25 cellular contexts compared by ENCODE assay signal in the genomic region with DNA sequence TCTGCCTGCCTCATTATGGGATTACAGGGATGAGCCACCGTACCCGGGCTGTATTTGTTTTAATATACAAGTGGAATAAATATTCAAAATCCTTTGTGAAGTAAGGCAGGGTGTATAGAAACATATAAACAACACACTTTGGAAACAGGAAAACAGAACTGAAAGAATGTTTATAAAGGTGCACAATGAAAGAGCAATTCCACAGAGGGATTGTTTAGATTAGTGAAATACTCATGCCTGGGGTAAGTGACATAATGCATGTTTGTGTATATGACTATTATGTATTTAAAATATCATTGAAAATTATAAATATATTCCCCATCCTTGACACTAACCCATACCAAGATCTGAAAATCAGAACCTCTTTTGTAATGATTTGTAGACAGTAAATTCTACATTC. TPM values are rescaled to one million over a fixed set of nuclear protein-coding genes. Genes with fewer than 3 reads are reported as not detected.
DNase-seq lines count a peak whose midpoint lies in the region; ATAC-seq, FAIRE-seq and TF ChIP-seq lines count a peak whose summit lies in the region.
"Had no signal": no experiment of that assay in that cellular context is flagged by ENCODE, and none has a peak within 500 bp of the region (broad histone marks: within the 10 kb centered on the region; RNA-seq: fewer than 3 reads in every experiment).

No MANE protein-coding gene starts in this region.

- H2AFZ ChIP-seq in IMR-90 (replicated peaks; ENCODE audit: low read length, poor library complexity) = no peak overlapping the region
- no peak overlapping the region for H2AFZ ChIP-seq in endothelial cell of umbilical vein (ENCODE audit: low read depth, low read length)
- no peak overlapping the region for H2AFZ ChIP-seq in osteoblast (ENCODE audit: low read length)

- no peak overlapping the region for H3K4me2 ChIP-seq in IMR-90 (ENCODE audit: low read depth, low read length)
- H3K4me2 ChIP-seq in endothelial cell of umbilical vein (ENCODE audit: insufficient read depth, low read length) = no peak overlapping the region
- no peak overlapping the region for H3K4me2 ChIP-seq in osteoblast (ENCODE audit: insufficient read depth, low read length)
- H3K4me2 ChIP-seq: BLaER1 had no signal

- CTCF ChIA-PET in IMR-90 (lab: Yijun Ruan, JAX) (no interaction called here), endothelial cell of umbilical vein (lab: Charles Lee) (no interaction called here)

- no peak overlapping the region for H2BK5ac ChIP-seq in IMR-90 (ENCODE audit: low read depth, low read length, poor library complexity, severe bottlenecking)

- H4K91ac ChIP-seq in IMR-90 (ENCODE audit: insufficient read depth, low read depth, low read length) = no peak overlapping the region

- BruUV-seq in IMR-90 (replicated peaks; lab: Mats Ljungman, UMichigan) = no TSS peak
- no TSS peak for BruUV-seq in endothelial cell of umbilical vein (replicated peaks; lab: Mats Ljungman, UMichigan)

- H3K4me3 ChIP-seq in IMR-90 (ENCODE audit: insufficient read depth, low read depth, low read length) (no peak overlapping the region), endothelial cell of umbilical vein (replicated peaks in 1 of 3; ENCODE audit: insufficient read depth in 1 of 3, low read depth in 1 of 3, low read length in 3 of 3) (no peak overlapping the region), osteoblast (ENCODE audit: insufficient read depth, low read length) (no peak overlapping the region)
- H3K4me3 ChIP-seq: BLaER1 had no signal

- H2AK9ac ChIP-seq in IMR-90 (replicated peaks; ENCODE audit: low read depth, low read length, poor library complexity) = no peak overlapping the region

- H4K5ac ChIP-seq in IMR-90 (ENCODE audit: low read depth, low read length) = no peak overlapping the region

- ATAC-seq in IMR-90 (ENCODE audit: low read depth) = no peak

- no peak overlapping the region for H3K4ac ChIP-seq in IMR-90 (ENCODE audit: low read depth, low read length)

- no peak overlapping the region for H3K9ac ChIP-seq in IMR-90 (ENCODE audit: low read depth, low read length)
- no peak overlapping the region for H3K9ac ChIP-seq in endothelial cell of umbilical vein (replicated peaks; ENCODE audit: extremely low read depth, insufficient read depth, low read length)
- H3K9ac ChIP-seq: BLaER1 had no signal

- no peak overlapping the region for H2BK15ac ChIP-seq in IMR-90 (ENCODE audit: low read depth, low read length)

- no peaks in the 10 kb centered on the region for H3K79me1 ChIP-seq in IMR-90 (ENCODE audit: low read depth in 1 of 2, low read length in 2 of 2)

- no peak overlapping the region for H3K56ac ChIP-seq in IMR-90 (ENCODE audit: extremely low read depth, insufficient read depth, low read length)

- H3K4me1 ChIP-seq in IMR-90 (ENCODE audit: control insufficient read depth, insufficient read depth, low read length) = no peaks in the 10 kb centered on the region
- no peaks in the 10 kb centered on the region for H3K4me1 ChIP-seq in endothelial cell of umbilical vein (ENCODE audit: control insufficient read depth, extremely low read depth, insufficient read depth, low read length)
- no peaks in the 10 kb centered on the region for H3K4me1 ChIP-seq in osteoblast (ENCODE audit: insufficient read depth, low read length)
- H3K4me1 ChIP-seq: BE2C, BLaER1 had no signal

- H3K9me1 ChIP-seq in IMR-90 (ENCODE audit: insufficient read depth, low read length) (no peaks in the 10 kb centered on the region), endothelial cell of umbilical vein (replicated peaks; ENCODE audit: control insufficient read depth, extremely low read depth, insufficient read depth, low read length) (no peaks in the 10 kb centered on the region)

- TF ChIP-seq CTCF in IMR-90 (conservative IDR thresholded peaks at IDR 0.05; ENCODE audit: low read depth, low read length) (no peak), endothelial cell of umbilical vein (IDR thresholded peaks at IDR 0.05; ENCODE audit: extremely low read depth in 1 of 2, insufficient read depth in 1 of 2, low read depth in 1 of 2, low read length in 2 of 2) (no peak), osteoblast (IDR thresholded peaks at IDR 0.05; ENCODE audit: extremely low read depth, low read depth, low read length) (no peak)

- no peak overlapping the region for H2BK20ac ChIP-seq in IMR-90 (ENCODE audit: low read depth, low read length)

- dilution Hi-C loops in IMR-90 (cut with HindIII; ENCODE audit: low sequenced_read_pairs, unreplicated experiment) (no loop called here), endothelial cell of umbilical vein (cut with MboI; ENCODE audit: extremely low pct_ligation_motif_present, low sequenced_read_pairs) (no loop called here)

- H2BK120ac ChIP-seq in IMR-90 (ENCODE audit: low read depth, low read length) = no peak overlapping the region

- H2AK5ac ChIP-seq in IMR-90 (ENCODE audit: low read depth, low read length) = no peak overlapping the region

- H4K20me1 ChIP-seq in IMR-90 (ENCODE audit: insufficient read depth, low read length) (no peaks in the 10 kb centered on the region), endothelial cell of umbilical vein (replicated peaks; ENCODE audit: control insufficient read depth, extremely low read depth, insufficient read depth, low read length) (no peaks in the 10 kb centered on the region), osteoblast (ENCODE audit: insufficient read depth, low read length) (no peaks in the 10 kb centered on the region)
- H4K20me1 ChIP-seq: BLaER1 had no signal

- no peak overlapping the region for H3K23ac ChIP-seq in IMR-90 (ENCODE audit: low read depth, low read length)

- no peak overlapping the region for H4K8ac ChIP-seq in IMR-90 (ENCODE audit: low read depth in 2 of 2, low read length in 2 of 2)

- in situ Hi-C loops in IMR-90 (cut with MboI; ENCODE audit: low sequenced_read_pairs) = no loop called here

- POLR2A ChIA-PET in IMR-90 (lab: Charles Lee; ENCODE audit: unreplicated experiment) (no interaction called here), endothelial cell of umbilical vein (lab: Charles Lee) (no interaction called here)

- no peak for FAIRE-seq in endothelial cell of umbilical vein (lab: Jason Lieb, UNC)
- FAIRE-seq: A204.1, G401.6, GM12891, GM18507 had no signal

- no peak for TF ChIP-seq POLR2A in IMR-90 (IDR thresholded peaks at IDR 0.05; ENCODE audit: low read depth, low read length)
- TF ChIP-seq POLR2A in endothelial cell of umbilical vein (IDR thresholded peaks at IDR 0.05; ENCODE audit: low read depth, low read length) = no peak

- H3K79me2 ChIP-seq in endothelial cell of umbilical vein (ENCODE audit: control insufficient read depth, insufficient read depth, low read length) (no peaks in the 10 kb centered on the region), osteoblast (ENCODE audit: insufficient read depth, low read length) (no peaks in the 10 kb centered on the region)

- DNase-seq in ELR (ENCODE audit: low read depth) (peak; percentile 58), IMR-90 (peak; percentile 8), endothelial cell of umbilical vein (ENCODE audit: low read depth, low spot score) (peak; percentile 27), osteoblast (ENCODE audit: insufficient read length, low spot score, missing footprints) (no peak), A172 (ENCODE audit: low spot score) (no peak)
- DNase-seq: ACHN; BE2C; C1 segment of cervical spinal cord; CD4-positive, alpha-beta memory T cell; CD4-positive, CD25-positive, alpha-beta regulatory T cell; CD8-positive, alpha-beta memory T cell; COR-L47; DMS 273 treated with DMSO at 0.1 percent for 48 hours; DMS153; DMS53; DMS79; DND-41; EL; GF-D8 had no signal

- no peaks in the 10 kb centered on the region for H3K36me3 ChIP-seq in IMR-90 (ENCODE audit: control insufficient read depth, insufficient read depth, low read length)
- no peaks in the 10 kb centered on the region for H3K36me3 ChIP-seq in endothelial cell of umbilical vein (ENCODE audit: control insufficient read depth in 2 of 2, extremely low read depth in 1 of 2, insufficient read depth in 2 of 2, low read length in 2 of 2)
- no peaks in the 10 kb centered on the region for H3K36me3 ChIP-seq in osteoblast (ENCODE audit: insufficient read depth, low read length)
- H3K36me3 ChIP-seq: BE2C, BLaER1 had no signal

- H3K9me3 ChIP-seq in IMR-90 (ENCODE audit: control insufficient read depth, insufficient read depth, low read length) (no peaks in the 10 kb centered on the region), endothelial cell of umbilical vein (replicated peaks; ENCODE audit: control insufficient read depth, insufficient read depth, low read length) (no peaks in the 10 kb centered on the region), osteoblast (ENCODE audit: low read depth, low read length) (no peaks in the 10 kb centered on the region)
- H3K9me3 ChIP-seq: BE2C, BLaER1 had no signal

- no peak overlapping the region for H3K18ac ChIP-seq in IMR-90 (ENCODE audit: low read depth, low read length)

- H3K27me3 ChIP-seq in IMR-90 (ENCODE audit: control insufficient read depth, insufficient read depth, low read length) (no peaks in the 10 kb centered on the region), endothelial cell of umbilical vein (ENCODE audit: control insufficient read depth in 2 of 2, insufficient read depth in 2 of 2, low read length in 2 of 2) (no peaks in the 10 kb centered on the region), osteoblast (ENCODE audit: insufficient read depth, low read length) (no peaks in the 10 kb centered on the region)
- H3K27me3 ChIP-seq: BE2C, BLaER1 had no signal

- no CpG with 5 or more reads among the region's 2 CpGs for WGBS in IMR-90 (ENCODE audit: extremely low coverage in 2 of 2, insufficient read length in 1 of 2), 2 experiments

- no peak overlapping the region for H3K14ac ChIP-seq in IMR-90 (replicated peaks; ENCODE audit: low read depth, low read length)

- no peak for TF ChIP-seq RAD21 in IMR-90 (IDR thresholded peaks at IDR 0.05; ENCODE audit: low read length)

- H3K27ac ChIP-seq in IMR-90 (ENCODE audit: insufficient read depth, low read length) (no peak overlapping the region), endothelial cell of umbilical vein (ENCODE audit: insufficient read depth, low read depth, low read length) (no peak overlapping the region), osteoblast (ENCODE audit: low read depth, low read length) (no peak overlapping the region)
- H3K27ac ChIP-seq: 22Rv1, BLaER1 had no signal

- intact Hi-C loops in IMR-90 (cut with micrococcal nuclease) = no loop called here
- intact Hi-C loops in endothelial cell of umbilical vein (cut with micrococcal nuclease) = no loop called here

RNA-seq across cellular contexts. Expression of a gene that starts 45.0 kb away (rescaled TPM):
- 1.9 and 2.3 TPM in 2 replicates for total RNA-seq in IMR-90 (2012; rRNA removed)
- polyA plus RNA-seq in IMR-90 (2012; rRNA removed) = 0.90 and 1.1 TPM in 2 replicates
- 0.30 and 0.43 TPM in 2 replicates for polyA plus RNA-seq in IMR-90 (2012; cell fraction: cytosol; rRNA removed)
- 0.24 and 1.3 TPM in 2 replicates for polyA plus RNA-seq in IMR-90 (2012; cell fraction: nucleus; rRNA removed; ENCODE audit: low replicate concordance)
- 15.9 and 16.4 TPM in 2 replicates for total RNA-seq in endothelial cell of umbilical vein
- 4.5 and 4.8 TPM in 2 replicates for polyA plus RNA-seq in endothelial cell of umbilical vein
- polyA plus RNA-seq in endothelial cell of umbilical vein (2011; cell fraction: cytosol; rRNA removed) = 6.5 and 6.6 TPM in 2 replicates
- 11.7 and 11.8 TPM in 2 replicates for polyA plus RNA-seq in endothelial cell of umbilical vein (2011; cell fraction: nucleus; rRNA removed)
- polyA plus RNA-seq in endothelial cell of umbilical vein (2012) = 4.0 and 6.2 TPM in 2 replicates
- 29.7 and 29.8 TPM in 2 replicates for polyA minus RNA-seq in endothelial cell of umbilical vein
- not detected for polyA minus RNA-seq in endothelial cell of umbilical vein (2011; cell fraction: cytosol; rRNA and poly(A)+ RNA removed)
- polyA minus RNA-seq in endothelial cell of umbilical vein (2011; cell fraction: nucleus; rRNA and poly(A)+ RNA removed) = 66.3 and 86.1 TPM in 2 replicates
- total RNA-seq in osteoblast = 0.72 and 0.88 TPM in 2 replicates
- total RNA-seq in A172 (2014; rRNA removed; shearing (Covaris generic)) = 1.3 and 3.3 TPM in 2 replicates

Comparison
In these comparisons a context has a peak if more than half of its experiments do, and no peak if none do; other contexts are left out.
1. DNase-seq: peak in ELR (single experiment), IMR-90 (single experiment) and endothelial cell of umbilical vein (single experiment); none in osteoblast (single experiment) and A172 (single experiment).